ENCODE assay signal across 21 cellular contexts in the genomic region with DNA sequence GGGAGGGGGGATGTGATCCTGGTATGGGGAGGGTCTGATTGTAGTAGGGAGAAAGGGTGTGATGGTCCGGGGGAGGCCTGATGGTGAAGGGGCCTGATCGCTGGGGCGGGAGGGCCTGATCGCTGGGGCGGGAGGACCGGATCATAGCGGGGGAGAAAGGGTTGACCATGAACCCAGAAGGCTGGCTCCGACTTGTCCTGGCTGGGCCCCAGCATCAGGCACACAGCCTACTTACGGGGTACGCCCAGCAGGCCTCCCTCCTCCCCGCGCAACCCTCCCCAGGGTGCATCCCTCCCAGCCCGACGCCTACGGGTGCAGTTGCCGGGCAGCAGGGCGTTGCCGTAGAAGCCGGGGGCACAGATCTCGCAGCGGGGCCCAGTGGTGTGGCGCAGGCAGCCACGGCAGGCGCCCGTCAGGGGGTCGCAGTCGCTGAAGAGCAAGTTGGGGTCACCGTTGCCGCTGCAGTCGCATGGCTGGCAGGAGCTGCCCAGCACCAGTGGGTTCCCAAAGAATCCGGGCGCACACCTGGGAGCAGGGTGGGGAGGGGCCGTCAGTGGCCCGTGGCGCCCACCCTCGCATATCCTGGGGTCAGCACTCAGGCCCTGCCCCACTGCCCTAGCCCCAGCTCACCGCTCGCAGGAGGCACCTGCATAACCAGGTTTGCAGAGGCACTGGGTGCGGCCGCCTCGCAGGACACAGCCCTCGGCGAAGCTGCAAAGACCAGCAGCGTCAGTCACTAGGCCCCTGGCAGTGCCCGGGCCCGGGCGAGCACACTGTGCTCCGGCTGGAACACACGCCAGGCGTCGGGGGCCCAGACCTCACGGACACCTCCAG.
"Had no signal": no experiment of that assay in that cellular context is flagged by ENCODE, and none has a peak within 500 bp of the region (broad histone marks: within the 10 kb centered on the region; RNA-seq: fewer than 3 reads in every experiment).

No MANE protein-coding gene starts in this region.

- DNase-seq: KBM-7, MM.1S, MV-4-11, NCI-H1048, NCI-H1105, NCI-H1417, NCI-H1436 treated with DMSO at 0.1 percent for 48 hours, NCI-H1694, NCI-H187 treated with DMSO at 0.1 percent for 48 hours, NCI-H2029 treated with DMSO at 0.1 percent for 48 hours, NCI-H2171 treated with DMSO at 0.1 percent for 48 hours, NCI-H345, NCI-H446 treated with DMSO at 0.1 percent for 48 hours, NCI-H524, NCI-H526 treated with DMSO at 0.1 percent for 48 hours, NCI-H748 treated with DMSO at 0.1 percent for 48 hours, Right ventricle myocardium superior, RPMI8226, SIG-M5 had no signal

- H3K4me3 ChIP-seq: SJSA1, SK-N-MC had no signal

- H3K36me3 ChIP-seq: SJSA1 had no signal

- H3K27me3 ChIP-seq: SJSA1 had no signal

- H3K9me3 ChIP-seq: SJSA1 had no signal

- H3K4me1 ChIP-seq: SJSA1 had no signal

- H3K27ac ChIP-seq: SJSA1, SK-N-MC had no signal
